ENCODE assay signal across 8 cellular contexts in genomic region chr14:95482967-95483842, GRCh38. TPM values are rescaled to one million over a fixed set of nuclear protein-coding genes. Genes with fewer than 3 reads are reported as not detected.
DNase-seq lines count a peak whose midpoint lies in the region; ATAC-seq, FAIRE-seq and TF ChIP-seq lines count a peak whose summit lies in the region.

No MANE protein-coding gene starts in this region.

- FAIRE-seq in RCC 7860 (lab: Jason Lieb, UNC) = peak; percentile 64

- H3K79me1 ChIP-seq in neuronal stem cell (ENCODE audit: low read depth, low read length) = no peaks in the 10 kb centered on the region

- H3K27me3 ChIP-seq in esophagus squamous epithelium (peaks cover 0 to 10% (median 0%) of the 10 kb centered on the region in 4 donors), neuronal stem cell (ENCODE audit: control insufficient read depth in 3 of 3, insufficient read depth in 3 of 3, low read depth in 1 of 3, low read length in 3 of 3) (peaks cover 0 to 37% (median 0%) of the 10 kb centered on the region in 3 experiments)

- ATAC-seq in GM21786 (IDR thresholded peaks at IDR 0.05; ENCODE audit: unreplicated experiment) (no peak), GM18867 (IDR thresholded peaks at IDR 0.05; ENCODE audit: unreplicated experiment) (no peak)

- H2BK12ac ChIP-seq in neuronal stem cell (ENCODE audit: low read length) = peak overlapping the region; percentile 1

- H3K9ac ChIP-seq in neuronal stem cell (ENCODE audit: low read depth, low read length, poor library complexity) = no peak overlapping the region

- no peak overlapping the region for H2BK15ac ChIP-seq in neuronal stem cell (ENCODE audit: low read length)

- H3K4me1 ChIP-seq in esophagus squamous epithelium = peaks cover 23 to 99% (median 51%) of the 10 kb centered on the region in 3 donors
- H3K4me1 ChIP-seq in neuronal stem cell (ENCODE audit: control insufficient read depth in 2 of 2, insufficient read depth in 1 of 2, low read depth in 1 of 2, low read length in 2 of 2) = peaks cover 0 to 28% of the 10 kb centered on the region in 2 donors

- H3K9me3 ChIP-seq in esophagus squamous epithelium (no peaks in the 10 kb centered on the region), neuronal stem cell (replicated peaks in 1 of 2; ENCODE audit: control insufficient read depth in 2 of 2, insufficient read depth in 1 of 2, low read depth in 1 of 2, low read length in 2 of 2) (no peaks in the 10 kb centered on the region)

- no peak overlapping the region for H2BK5ac ChIP-seq in neuronal stem cell (ENCODE audit: low read length)

- no peak overlapping the region for H3K4me2 ChIP-seq in neuronal stem cell (ENCODE audit: insufficient read depth, low read length, poor library complexity, severe bottlenecking)

- H3K27ac ChIP-seq in esophagus squamous epithelium (peak overlapping the region; percentile 25 to 89 (median 68)), neuronal stem cell (replicated peaks; ENCODE audit: low read length) (no peak overlapping the region)

- H4K91ac ChIP-seq in neuronal stem cell (ENCODE audit: low read depth, low read length, poor library complexity) = no peak overlapping the region

- H3K14ac ChIP-seq in neuronal stem cell (ENCODE audit: low read length) = no peak overlapping the region

- no peak overlapping the region for H3K18ac ChIP-seq in neuronal stem cell (ENCODE audit: low read length)

- H3K4ac ChIP-seq in neuronal stem cell (ENCODE audit: low read length) = no peak overlapping the region

- no peak overlapping the region for H3K23ac ChIP-seq in neuronal stem cell (ENCODE audit: low read depth, low read length, poor library complexity)

- no peak for TF ChIP-seq POLR2A in esophagus squamous epithelium (IDR thresholded peaks at IDR 0.05)

- WGBS in esophagus squamous epithelium, 2 donors = 26 to 29% methylated on average over 9 to 12 of the region's 17 CpGs
- WGBS in neuronal stem cell (ENCODE audit: extremely low coverage in 2 of 2, insufficient read length in 2 of 2, insufficient replicate concordance in 1 of 2), 2 donors = no CpG with 5 or more reads among the region's 17 CpGs

- no peak overlapping the region for H4K8ac ChIP-seq in neuronal stem cell (ENCODE audit: low read depth, low read length)

- intact Hi-C loops in esophagus squamous epithelium (cut with DNase I) = no loop called here

- H2BK120ac ChIP-seq in neuronal stem cell (ENCODE audit: low read depth, low read length) = no peak overlapping the region

- H2AFZ ChIP-seq in neuronal stem cell (ENCODE audit: low read length) = no peak overlapping the region

- peak; percentile 95 for DNase-seq in AG10803 (ENCODE audit: low read depth)
- peak; percentile 46 for DNase-seq in RCC 7860 (ENCODE audit: low spot score)
- DNase-seq in esophagus squamous epithelium (lab: John Stamatoyannopoulos, UW) = no peak
- DNase-seq in neuronal stem cell (ENCODE audit: low spot score) = no peak
- DNase-seq in GM10266 (ENCODE audit: extremely low spot score) = no peak
- no peak for DNase-seq in stimulated activated CD4-positive, alpha-beta T cell treated with anti-CD3 and anti-CD28 coated beads, Interleukin-4, amount 100 ng/mL, for 4 hours

- no peaks in the 10 kb centered on the region for H3K36me3 ChIP-seq in esophagus squamous epithelium
- no peaks in the 10 kb centered on the region for H3K36me3 ChIP-seq in neuronal stem cell (replicated peaks in 1 of 2; ENCODE audit: control insufficient read depth in 2 of 2, insufficient read depth in 2 of 2, low read length in 2 of 2)

- H3K4me3 ChIP-seq in AG10803 (ENCODE audit: low read length) (no peak overlapping the region), esophagus squamous epithelium (no peak overlapping the region), neuronal stem cell (ENCODE audit: low read length in 2 of 2) (no peak overlapping the region)

- peak overlapping the region; percentile 40 for H2AK5ac ChIP-seq in neuronal stem cell (ENCODE audit: low read depth, low read length)

- no peak for TF ChIP-seq CTCF in AG10803 (conservative IDR thresholded peaks at IDR 0.05; ENCODE audit: low read length)
- no peak for TF ChIP-seq CTCF in esophagus squamous epithelium (IDR thresholded peaks at IDR 0.05)
- no peak for TF ChIP-seq CTCF in GM10266 (IDR thresholded peaks at IDR 0.05; ENCODE audit: control insufficient read depth, insufficient read depth, low read depth, missing control alignments)

RNA-seq across cellular contexts. Expression of gene SYNE3, which starts 33.2 kb away (rescaled TPM):
- total RNA-seq in esophagus squamous epithelium = 10 to 100 TPM in 1 of 4 donors, 1 to 10 TPM in 3; 1.5 to 11.6 (median 5.5) TPM
- 0.06 TPM for polyA plus RNA-seq in neuronal stem cell (2013, experiment 1 of 2)
- 0.07 TPM for polyA plus RNA-seq in neuronal stem cell (2013, experiment 2 of 2)

RNA-seq across cellular contexts. Expression of gene GLRX5, which starts 51.6 kb away (rescaled TPM):
- total RNA-seq in esophagus squamous epithelium = 10 to 100 TPM; 14.4 to 40.1 (median 32.6) TPM
- 77.4 TPM for polyA plus RNA-seq in neuronal stem cell (2013, experiment 1 of 2)
- 74.7 TPM for polyA plus RNA-seq in neuronal stem cell (2013, experiment 2 of 2)

Comparison
In these comparisons a context has a peak if more than half of its experiments do, and no peak if none do; other contexts are left out.
1. DNase-seq: peak in AG10803 (single experiment) and RCC 7860 (single experiment); none in esophagus squamous epithelium (single experiment), neuronal stem cell (single experiment), GM10266 (single experiment) and stimulated activated CD4-positive, alpha-beta T cell treated with anti-CD3 and anti-CD28 coated beads, Interleukin-4, amount 100 ng/mL, for 4 hours (0 of 2).